8 cellular contexts compared by ENCODE assay signal in the genomic region with DNA sequence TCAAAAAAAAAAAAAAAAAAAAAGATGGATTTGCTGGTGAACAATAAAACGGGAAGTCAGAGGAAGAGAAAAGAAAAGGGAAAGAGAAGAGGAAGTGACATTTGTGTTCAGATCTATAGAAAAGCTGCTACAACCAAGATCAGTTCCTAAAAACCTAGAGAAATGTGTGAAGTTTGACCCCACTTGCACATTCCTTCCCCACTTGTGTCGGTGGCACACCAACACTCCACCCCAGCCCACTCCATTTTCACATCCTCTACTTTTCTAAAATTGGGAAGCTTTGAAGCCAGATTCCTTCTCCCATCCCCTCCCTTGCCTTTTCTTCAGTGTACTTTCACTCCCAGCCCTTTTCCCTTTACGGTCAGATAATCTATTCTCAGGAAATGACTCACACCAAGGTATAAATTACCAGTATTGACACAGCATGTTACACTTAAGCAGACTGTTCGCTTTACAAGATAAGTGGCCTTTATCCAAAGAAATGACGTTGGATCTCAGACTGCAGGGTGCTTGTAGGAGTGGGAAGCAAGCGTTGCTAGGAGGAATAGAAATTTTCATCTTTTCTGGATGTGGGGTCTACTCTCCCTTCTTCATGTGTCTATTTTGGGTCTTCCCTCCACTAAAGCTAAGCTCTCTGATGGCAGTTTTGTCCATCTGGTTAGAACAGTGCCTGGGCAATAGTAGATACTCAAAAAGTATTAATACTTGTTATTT.
DNase-seq lines count a peak whose midpoint lies in the region; ATAC-seq and TF ChIP-seq lines count a peak whose summit lies in the region.

No MANE protein-coding gene starts in this region.

- no peak overlapping the region for H3K4me3 ChIP-seq in HUES64 (ENCODE audit: low read length)
- peak overlapping the region; percentile 2 for H3K4me3 ChIP-seq in fibroblast of villous mesenchyme (ENCODE audit: low read depth, low read length)
- H3K4me3 ChIP-seq in skeletal muscle satellite cell (ENCODE audit: low read length) = peak overlapping the region; percentile 39
- no peak overlapping the region for H3K4me3 ChIP-seq in ascending aorta

- H3K36me3 ChIP-seq in HUES64 (ENCODE audit: insufficient read depth, low read length) (no peaks in the 10 kb centered on the region), skeletal muscle satellite cell (ENCODE audit: insufficient read depth, low read length) (no peaks in the 10 kb centered on the region), ascending aorta (no peaks in the 10 kb centered on the region)

- H3K9ac ChIP-seq in HUES64 (ENCODE audit: low read depth, low read length) (peak overlapping the region; percentile 10; the same call in 1 of the 2 replicates), skeletal muscle satellite cell (ENCODE audit: low read depth, low read length) (peak overlapping the region; percentile 43)

- DNase-seq in SIG-M5 (lab: John Stamatoyannopoulos, UW) (peak; percentile 7), fibroblast of villous mesenchyme (ENCODE audit: low read depth) (peak; percentile 97), germinal center (ENCODE audit: low spot score) (no peak), ascending aorta (ENCODE audit: low spot score in 2 of 2) (no peak)

- H3K27ac ChIP-seq in 22Rv1 (peak overlapping the region; percentile 35), HUES64 (ENCODE audit: low read depth, low read length) (no peak overlapping the region; the same call in 1 of the 2 replicates), ascending aorta (no peak overlapping the region)

- H3K27me3 ChIP-seq in HUES64 (ENCODE audit: insufficient read depth, low read length) (no peaks in the 10 kb centered on the region), skeletal muscle satellite cell (ENCODE audit: control insufficient read depth, insufficient read depth, low read length) (no peaks in the 10 kb centered on the region), ascending aorta (no peaks in the 10 kb centered on the region)

- TF ChIP-seq CTCF in 22Rv1 (IDR thresholded peaks at IDR 0.05) (no peak), fibroblast of villous mesenchyme (IDR thresholded peaks at IDR 0.05; ENCODE audit: insufficient read depth, low read depth, low read length) (no peak), ascending aorta (IDR thresholded peaks at IDR 0.05) (no peak)

- intact Hi-C loops in ascending aorta (cut with DNase I) = no loop called here

- 55% methylated on average over 6 of the region's 6 CpGs for WGBS in HUES64

- H3K9me3 ChIP-seq in HUES64 (ENCODE audit: insufficient read depth, low read depth, low read length) (no peaks in the 10 kb centered on the region), skeletal muscle satellite cell (replicated peaks; ENCODE audit: low read length) (no peaks in the 10 kb centered on the region), ascending aorta (no peaks in the 10 kb centered on the region)

- peak overlapping the region; percentile 72 for H3K4me2 ChIP-seq in skeletal muscle satellite cell (ENCODE audit: low read length)

- ATAC-seq in HG02642 (IDR thresholded peaks at IDR 0.05; ENCODE audit: poor library complexity, unreplicated experiment) = no peak

- H3K4me1 ChIP-seq in HUES64 (ENCODE audit: insufficient read depth, low read length) (peaks cover 52% of the 10 kb centered on the region), skeletal muscle satellite cell (ENCODE audit: control insufficient read depth, insufficient read depth, low read length) (peaks cover 20% of the 10 kb centered on the region), ascending aorta (no peaks in the 10 kb centered on the region)

Comparison
In these comparisons a context has a peak if more than half of its experiments do, and no peak if none do; other contexts are left out.
1. H3K4me3 ChIP-seq: peak in fibroblast of villous mesenchyme (single experiment) and skeletal muscle satellite cell (single experiment); none in HUES64 (single experiment) and ascending aorta (0 of 2).
2. DNase-seq: peak in SIG-M5 (single experiment) and fibroblast of villous mesenchyme (single experiment); none in germinal center (single experiment) and ascending aorta (0 of 2).